Comparison of ENCODE assay signal across 20 cellular contexts in the genomic region with DNA sequence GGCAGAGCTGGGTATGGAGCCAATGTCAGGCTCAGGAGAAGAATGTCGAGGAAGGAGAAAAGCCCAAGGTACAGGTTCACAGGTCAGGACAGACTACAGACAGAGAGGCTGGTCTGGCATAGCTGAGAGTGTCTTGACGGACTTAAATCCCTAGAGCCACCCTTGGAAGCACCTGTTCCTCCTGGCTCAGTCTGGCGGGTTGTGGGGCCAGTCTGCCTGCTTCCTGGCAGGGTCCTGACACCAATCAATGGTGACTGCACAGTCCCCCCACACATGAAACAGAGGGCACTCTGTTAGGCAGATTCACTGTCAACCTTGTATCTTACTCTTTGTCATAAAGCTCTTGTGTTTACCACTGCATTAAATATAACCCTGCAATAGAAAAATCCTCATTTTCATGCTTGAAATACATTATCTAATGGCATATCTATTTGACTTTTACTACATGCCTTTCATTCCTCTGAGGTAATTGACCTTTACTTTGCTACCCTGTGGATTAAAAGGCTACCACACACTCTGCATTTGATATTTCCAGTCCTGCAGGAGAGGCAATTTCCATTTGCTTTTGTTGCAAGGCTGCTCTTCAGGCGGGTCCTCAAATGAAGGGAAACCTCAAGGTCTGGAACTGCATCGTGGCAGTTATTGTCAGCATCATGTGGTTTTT.
DNase-seq lines count a peak whose midpoint lies in the region; ATAC-seq and TF ChIP-seq lines count a peak whose summit lies in the region.
"Had no signal": no experiment of that assay in that cellular context is flagged by ENCODE, and none has a peak within 500 bp of the region (broad histone marks: within the 10 kb centered on the region; RNA-seq: fewer than 3 reads in every experiment).

No MANE protein-coding gene starts in this region.

- TF ChIP-seq CTCF in mammary epithelial cell (conservative IDR thresholded peaks at IDR 0.05 in 1 of 2, IDR thresholded peaks at IDR 0.05 in 1 of 2; ENCODE audit: extremely low read depth in 1 of 2, insufficient read depth in 1 of 2, low read depth in 1 of 2, low read length in 2 of 2), result no peak

- H2AK5ac ChIP-seq in mesenchymal stem cell (ENCODE audit: low read length, severe bottlenecking), result peak overlapping the region; percentile 7

- no peaks in the 10 kb centered on the region for H3K79me1 ChIP-seq in mesenchymal stem cell (replicated peaks; ENCODE audit: low read length, poor library complexity, severe bottlenecking)

- H4K91ac ChIP-seq in mesenchymal stem cell (ENCODE audit: low read length), result no peak overlapping the region

- H3K9ac ChIP-seq in mesenchymal stem cell (ENCODE audit: low read length) (no peak overlapping the region), mammary epithelial cell (ENCODE audit: insufficient read depth, low read length) (no peak overlapping the region)
- H3K9ac ChIP-seq: BLaER1 treated with 17β-estradiol and CSF1 and Interleukin-3, amounts not matched to agents 10 nM and 100 nM; KMS-11 had no signal

- no peak overlapping the region for H2BK120ac ChIP-seq in mesenchymal stem cell (ENCODE audit: low read depth, low read length)

- no peak overlapping the region for H4K8ac ChIP-seq in mesenchymal stem cell (ENCODE audit: low read length)

- H3K4ac ChIP-seq in mesenchymal stem cell (ENCODE audit: low read depth in 1 of 2, low read length in 2 of 2), result no peak overlapping the region

- H3K4me3 ChIP-seq in mesenchymal stem cell (ENCODE audit: insufficient read depth in 1 of 2, low read depth in 1 of 2, low read length in 2 of 2), result no peak overlapping the region
- no peak overlapping the region for H3K4me3 ChIP-seq in mammary epithelial cell (replicated peaks in 1 of 3; ENCODE audit: insufficient read depth in 1 of 3, low read depth in 2 of 3, low read length in 3 of 3)
- H3K4me3 ChIP-seq: BLaER1 treated with 17β-estradiol and CSF1 and Interleukin-3, amounts not matched to agents 10 nM and 100 nM; PC-9 had no signal

- no peak overlapping the region for H2AFZ ChIP-seq in mesenchymal stem cell (ENCODE audit: low read depth, low read length)
- no peak overlapping the region for H2AFZ ChIP-seq in mammary epithelial cell (ENCODE audit: low read depth, low read length)
- H2AFZ ChIP-seq: PC-9 had no signal

- H3K27ac ChIP-seq in mesenchymal stem cell (ENCODE audit: low read length, poor library complexity, severe bottlenecking) (peak overlapping the region; percentile 90), mammary epithelial cell (ENCODE audit: insufficient read depth, low read depth, low read length) (no peak overlapping the region)
- H3K27ac ChIP-seq: BLaER1 treated with 17β-estradiol and CSF1 and Interleukin-3, amounts not matched to agents 10 nM and 100 nM; KMS-11; PC-9 had no signal

- H2BK15ac ChIP-seq in mesenchymal stem cell (ENCODE audit: low read depth, poor library complexity, severe bottlenecking), result no peak overlapping the region

- H3K36me3 ChIP-seq in mesenchymal stem cell (ENCODE audit: control insufficient read depth in 1 of 2, insufficient read depth in 2 of 2, low read depth in 1 of 2, low read length in 2 of 2) (no peaks in the 10 kb centered on the region), mammary epithelial cell (ENCODE audit: insufficient read depth, low read length) (no peaks in the 10 kb centered on the region)
- H3K36me3 ChIP-seq: BLaER1 treated with 17β-estradiol and CSF1 and Interleukin-3, amounts not matched to agents 10 nM and 100 nM had no signal

- H3K18ac ChIP-seq in mesenchymal stem cell (ENCODE audit: low read depth in 1 of 2, low read length in 2 of 2), result no peak overlapping the region

- BruUV-seq in mammary epithelial cell (replicated peaks; lab: Mats Ljungman, UMichigan), result no TSS peak

- dilution Hi-C loops in mammary epithelial cell (cut with HindIII; ENCODE audit: low sequenced_read_pairs), result no loop called here

- ATAC-seq in GM18909 (IDR thresholded peaks at IDR 0.05; ENCODE audit: poor library complexity, unreplicated experiment) (no peak), HG02870 (IDR thresholded peaks at IDR 0.05; ENCODE audit: unreplicated experiment) (no peak)
- ATAC-seq: HepG2 had no signal

- no peaks in the 10 kb centered on the region for H3K79me2 ChIP-seq in mammary epithelial cell (ENCODE audit: insufficient read depth, low read length)

- H3K27me3 ChIP-seq in mesenchymal stem cell (ENCODE audit: control insufficient read depth in 1 of 2, insufficient read depth in 1 of 2, low read length in 2 of 2) (no peaks in the 10 kb centered on the region), mammary epithelial cell (ENCODE audit: insufficient read depth, low read length) (peaks cover 2% of the 10 kb centered on the region)
- H3K27me3 ChIP-seq: BLaER1 treated with 17β-estradiol and CSF1 and Interleukin-3, amounts not matched to agents 10 nM and 100 nM had no signal

- H4K20me1 ChIP-seq in mammary epithelial cell (ENCODE audit: insufficient read depth, low read length), result no peaks in the 10 kb centered on the region
- H4K20me1 ChIP-seq: BLaER1 treated with 17β-estradiol and CSF1 and Interleukin-3, amounts not matched to agents 10 nM and 100 nM had no signal

- H3K9me3 ChIP-seq in mesenchymal stem cell (ENCODE audit: control insufficient read depth, low read length), result no peaks in the 10 kb centered on the region
- H3K9me3 ChIP-seq in mammary epithelial cell (replicated peaks; ENCODE audit: insufficient read depth, low read length), result no peaks in the 10 kb centered on the region
- H3K9me3 ChIP-seq: BLaER1 treated with 17β-estradiol and CSF1 and Interleukin-3, amounts not matched to agents 10 nM and 100 nM had no signal

- peak overlapping the region; percentile 6 for H3K4me2 ChIP-seq in mesenchymal stem cell (ENCODE audit: low read length, poor library complexity, severe bottlenecking)
- H3K4me2 ChIP-seq in mammary epithelial cell (ENCODE audit: insufficient read depth, low read depth, low read length), result no peak overlapping the region
- H3K4me2 ChIP-seq: KMS-11, PC-9 had no signal

- H3K4me1 ChIP-seq in mesenchymal stem cell (ENCODE audit: control insufficient read depth, insufficient read depth, low read depth, low read length) (peaks cover 8% of the 10 kb centered on the region), mammary epithelial cell (ENCODE audit: insufficient read depth, low read length) (no peaks in the 10 kb centered on the region)

- WGBS in mesenchymal stem cell, result 68% methylated on average over 5 of the region's 5 CpGs
- WGBS in mammary epithelial cell (ENCODE audit: low coverage, missing lambda C conversion rate), result 60% methylated on average over 5 of the region's 5 CpGs

- CTCF ChIA-PET in mammary epithelial cell (lab: Charles Lee; ENCODE audit: low non-redundant PET), result no interaction called here

- no peak overlapping the region for H3K14ac ChIP-seq in mesenchymal stem cell (ENCODE audit: low read length in 2 of 2)

- intact Hi-C loops in mammary epithelial cell (cut with micrococcal nuclease), result no loop called here

- peak overlapping the region; percentile 66 for H2BK5ac ChIP-seq in mesenchymal stem cell (ENCODE audit: low read depth, low read length, poor library complexity, severe bottlenecking)

- H2BK12ac ChIP-seq in mesenchymal stem cell (ENCODE audit: low read length in 2 of 2), result no peak overlapping the region

- DNase-seq in SIG-M5 treated with dmso at 0.1 percent for 504 hours (lab: John Stamatoyannopoulos, UW; ENCODE audit: unreplicated experiment), result peak; percentile 30
- no peak for DNase-seq in SIG-M5 (lab: John Stamatoyannopoulos, UW)
- DNase-seq in cerebellar cortex (ENCODE audit: low spot score), result peak; percentile 17
- DNase-seq in mesenchymal stem cell, result no peak
- no peak for DNase-seq in mammary epithelial cell
- DNase-seq in COLO829 (ENCODE audit: low spot score), result no peak
- DNase-seq: 8988T; CD8-positive, alpha-beta memory T cell; DMS153; EL; NCI-H1048; NCI-H146; NCI-H2081; NCI-H82; PC-9 had no signal

- H3K23ac ChIP-seq in mesenchymal stem cell (ENCODE audit: low read length in 2 of 2), result no peak overlapping the region

- in situ Hi-C loops in mammary epithelial cell (cut with MboI; ENCODE audit: low sequenced_read_pairs in 2 of 2), result no loop called here

Comparison
In these comparisons a context has a peak if more than half of its experiments do, and no peak if none do; other contexts are left out.
1. DNase-seq: peak in SIG-M5 treated with dmso at 0.1 percent for 504 hours (single experiment) and cerebellar cortex (single experiment); none in SIG-M5 (single experiment), mesenchymal stem cell (single experiment), mammary epithelial cell (single experiment) and COLO829 (single experiment).